In genomic region chr14:67493092-67493717, GRCh38 we compare ENCODE assay signal across 18 cellular contexts. TPM values are rescaled to one million over a fixed set of nuclear protein-coding genes. Genes with fewer than 3 reads are reported as not detected.
DNase-seq lines count a peak whose midpoint lies in the region; ATAC-seq and TF ChIP-seq lines count a peak whose summit lies in the region.
"Had no signal": no experiment of that assay in that cellular context is flagged by ENCODE, and none has a peak within 500 bp of the region (broad histone marks: within the 10 kb centered on the region; RNA-seq: fewer than 3 reads in every experiment).

No MANE protein-coding gene starts in this region.

- POLR2A ChIA-PET in activated CD4-positive, alpha-beta T cell treated with anti-CD3 and anti-CD28 coated beads, Interleukin-2, amount 10 ng/mL, durations not matched to agents 7 days and 5 days (lab: Charles Lee): no interaction called here

- H3F3A ChIP-seq in OCI-LY1 (ENCODE audit: insufficient read depth, low read length): no peaks in the 10 kb centered on the region

- peak; percentile 20 for ATAC-seq in HG02798 (IDR thresholded peaks at IDR 0.05; ENCODE audit: poor library complexity, unreplicated experiment)
- ATAC-seq: CD8-positive, alpha-beta T cell; lower lobe of right lung; psoas muscle had no signal

- H3K4me2 ChIP-seq in OCI-LY1 (ENCODE audit: low read length): no peak overlapping the region

- H3K9me2 ChIP-seq in OCI-LY1 (ENCODE audit: low read depth, low read length): no peaks in the 10 kb centered on the region

- DNase-seq in activated CD4-positive, alpha-beta T cell treated with anti-CD3 and anti-CD28 coated beads, Interleukin-2, amount 10 ng/mL, durations not matched to agents 7 days and 5 days: no peak
- DNase-seq in activated CD4-positive, alpha-beta T cell treated with anti-CD3 and anti-CD28 coated beads, Interleukin-2, amount 50 U/mL, for 4 hours: no peak
- no peak for DNase-seq in stimulated activated CD4-positive, alpha-beta T cell treated with anti-CD3 and anti-CD28 coated beads, Interleukin-2, amount 100 ng/mL, for 24 hours
- DNase-seq in SKM-1 treated with dmso at 0.1 percent for 144 hours (lab: John Stamatoyannopoulos, UW; ENCODE audit: unreplicated experiment) (no peak), ecto neural progenitor cell (ENCODE audit: low spot score) (no peak)
- DNase-seq in activated CD4-positive, alpha-beta T cell treated with anti-CD3 and anti-CD28 coated beads for 1 hour: no peak
- DNase-seq: ACHN; adrenal gland; CD8-positive, alpha-beta T cell; HFFc6; lower lobe of right lung; NCI-H1930; psoas muscle; T-helper 2 cell had no signal

- no peak overlapping the region for H2AFZ ChIP-seq in OCI-LY1 (ENCODE audit: low read length)

- CTCF ChIA-PET in activated CD4-positive, alpha-beta T cell treated with anti-CD3 and anti-CD28 coated beads, Interleukin-2, amount 10 ng/mL, durations not matched to agents 7 days and 5 days (lab: Charles Lee): interaction anchor here (1.1 to 1.2 kb wide), 3 partner anchors 10 to 21 kb away, joined by 3 to 6 read pairs (median 4); no protein-coding TSS in a partner anchor

- peaks cover 20% of the 10 kb centered on the region for H3K9me3 Mint-ChIP-seq in activated CD4-positive, alpha-beta T cell treated with anti-CD3 and anti-CD28 coated beads, Interleukin-2, amount 10 ng/mL, durations not matched to agents 7 days and 5 days

- TF ChIP-seq CTCF in OCI-LY1 (IDR thresholded peaks at IDR 0.05; ENCODE audit: low read length): no peak

- H3K36me3 ChIP-seq in OCI-LY1 (ENCODE audit: insufficient read depth, low read length): no peaks in the 10 kb centered on the region; the same call in 1 of the 2 replicates
- H3K36me3 ChIP-seq: adrenal gland, lower lobe of right lung had no signal

- peaks cover 13% of the 10 kb centered on the region for H3K4me1 ChIP-seq in OCI-LY1 (ENCODE audit: insufficient read depth, low read length, severe bottlenecking)

- no peaks in the 10 kb centered on the region for H3K27me3 ChIP-seq in OCI-LY1 (ENCODE audit: insufficient read depth, low read length)
- H3K27me3 ChIP-seq: adrenal gland had no signal

- H3K9ac ChIP-seq in OCI-LY1 (ENCODE audit: low read length): no peak overlapping the region

- H3K4me3 ChIP-seq in OCI-LY1 (ENCODE audit: low read depth, low read length, poor library complexity, severe bottlenecking): no peak overlapping the region
- H3K4me3 ChIP-seq: adrenal gland, lower lobe of right lung, psoas muscle had no signal

- peak overlapping the region; percentile 28 for H3K27ac ChIP-seq in OCI-LY1 (ENCODE audit: low read depth, low read length, poor library complexity, severe bottlenecking)
- H3K27ac ChIP-seq: adrenal gland, lower lobe of right lung, psoas muscle had no signal

- H3K4me1 Mint-ChIP-seq in activated CD4-positive, alpha-beta T cell treated with anti-CD3 and anti-CD28 coated beads, Interleukin-2, amount 10 ng/mL, durations not matched to agents 7 days and 5 days: peaks cover 40% of the 10 kb centered on the region
- H3K4me1 Mint-ChIP-seq: nephron had no signal

- H3K27ac Mint-ChIP-seq in activated CD4-positive, alpha-beta T cell treated with anti-CD3 and anti-CD28 coated beads, Interleukin-2, amount 10 ng/mL, durations not matched to agents 7 days and 5 days: peak overlapping the region; percentile 22
- H3K27ac Mint-ChIP-seq: CD8-positive, alpha-beta T cell; HFFc6; nephron had no signal

- H3K4me3 Mint-ChIP-seq in activated CD4-positive, alpha-beta T cell treated with anti-CD3 and anti-CD28 coated beads, Interleukin-2, amount 10 ng/mL, durations not matched to agents 7 days and 5 days: no peak overlapping the region
- H3K4me3 Mint-ChIP-seq: CD8-positive, alpha-beta T cell; HFFc6; nephron had no signal

- H3K9me3 ChIP-seq in OCI-LY1 (ENCODE audit: low read length): peaks cover 10% of the 10 kb centered on the region; the same call in 1 of the 2 replicates

- no peaks in the 10 kb centered on the region for H3K79me2 ChIP-seq in OCI-LY1 (ENCODE audit: insufficient read depth, low read length)

- H3K36me3 Mint-ChIP-seq in activated CD4-positive, alpha-beta T cell treated with anti-CD3 and anti-CD28 coated beads, Interleukin-2, amount 10 ng/mL, durations not matched to agents 7 days and 5 days (ENCODE audit: low read depth): peaks cover 16% of the 10 kb centered on the region

- no peaks in the 10 kb centered on the region for H4K20me1 ChIP-seq in OCI-LY1 (ENCODE audit: insufficient read depth, low read length)

- H3K27me3 Mint-ChIP-seq in activated CD4-positive, alpha-beta T cell treated with anti-CD3 and anti-CD28 coated beads, Interleukin-2, amount 10 ng/mL, durations not matched to agents 7 days and 5 days: peaks cover 10% of the 10 kb centered on the region

RNA-seq across cellular contexts. Expression of gene TMEM229B, which starts 4.7 kb away (rescaled TPM):
- total RNA-seq in activated CD4-positive, alpha-beta T cell treated with anti-CD3 and anti-CD28 coated beads, Interleukin-2, amount 10 ng/mL, durations not matched to agents 7 days and 5 days: 10 to 100 TPM; 24.3 to 25.1 TPM
- total RNA-seq: LHCN-M2 had no signal

RNA-seq across cellular contexts. Expression of gene PLEKHH1, which starts 39.9 kb away (rescaled TPM):
- under 1 TPM; 0.29 to 0.50 TPM for total RNA-seq in activated CD4-positive, alpha-beta T cell treated with anti-CD3 and anti-CD28 coated beads, Interleukin-2, amount 10 ng/mL, durations not matched to agents 7 days and 5 days
